10 cellular contexts compared by ENCODE assay signal in the genomic region with DNA sequence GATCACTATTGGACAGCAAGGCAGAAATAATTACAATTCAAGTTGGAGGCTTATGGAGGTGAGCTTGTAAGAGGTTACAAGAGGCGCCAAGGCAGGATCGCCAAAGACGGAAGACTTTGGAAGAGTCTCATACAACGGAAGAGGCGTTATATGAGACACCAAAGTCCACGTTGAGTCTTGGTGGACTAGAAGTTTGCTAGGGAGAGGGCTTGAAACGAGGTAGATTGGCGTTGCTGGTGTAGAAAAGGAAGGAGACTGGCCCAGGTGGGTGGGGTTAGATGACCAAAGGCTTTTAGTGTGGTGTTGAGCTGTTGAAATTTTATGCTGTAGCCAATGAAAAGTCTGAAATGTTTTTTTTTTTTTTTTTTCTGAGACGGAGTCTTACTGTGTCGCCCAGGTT. TPM values are rescaled to one million over a fixed set of nuclear protein-coding genes. Genes with fewer than 3 reads are reported as not detected.
DNase-seq lines count a peak whose midpoint lies in the region; ATAC-seq, FAIRE-seq and TF ChIP-seq lines count a peak whose summit lies in the region.
"Had no signal": no experiment of that assay in that cellular context is flagged by ENCODE, and none has a peak within 500 bp of the region (broad histone marks: within the 10 kb centered on the region; RNA-seq: fewer than 3 reads in every experiment).

No MANE protein-coding gene starts in this region.

- no peak for DNase-seq in Caco-2
- no peak for DNase-seq in dorsolateral prefrontal cortex
- DNase-seq in NCI-H1436 treated with DMSO at 0.1 percent for 48 hours (lab: John Stamatoyannopoulos, UW), result no peak
- no peak for DNase-seq in DMS79 treated with DMSO at 0.1 percent for 48 hours (lab: John Stamatoyannopoulos, UW)
- DNase-seq in GM12892 (ENCODE audit: insufficient read length), result no peak
- DNase-seq: left lung, uterus had no signal

- H3K27ac Mint-ChIP-seq in Caco-2 (ENCODE audit: unreplicated experiment), result no peak overlapping the region

- H3K4me3 Mint-ChIP-seq in Caco-2 (ENCODE audit: unreplicated experiment), result peak overlapping the region; percentile 97

- H3K27me3 Mint-ChIP-seq in Caco-2 (ENCODE audit: insufficient read depth, unreplicated experiment), result no peaks in the 10 kb centered on the region

- no peak for TF ChIP-seq CTCF in Caco-2 (IDR thresholded peaks at IDR 0.05; ENCODE audit: insufficient read depth in 1 of 2, low read depth in 1 of 2, low read length in 1 of 2, severe bottlenecking in 1 of 2, unreplicated experiment in 1 of 2)
- TF ChIP-seq CTCF in KMS-11 (conservative IDR thresholded peaks at IDR 0.05; ENCODE audit: low read depth, low read length), result no peak
- TF ChIP-seq CTCF in dorsolateral prefrontal cortex (IDR thresholded peaks at IDR 0.05 in 54 of 56, conservative IDR thresholded peaks at IDR 0.05 in 2 of 56; ENCODE audit: low read depth in 1 of 56, partially characterized antibody in 56 of 56), result no peak
- no peak for TF ChIP-seq CTCF in neural cell (IDR thresholded peaks at IDR 0.05; ENCODE audit: poor library complexity, severe bottlenecking)

- BruUV-seq in Caco-2 (replicated peaks; lab: Mats Ljungman, UMichigan), result no TSS peak

- H3K9me3 ChIP-seq in Caco-2 (no peaks in the 10 kb centered on the region), neural cell (ENCODE audit: low read length) (no peaks in the 10 kb centered on the region)
- H3K9me3 ChIP-seq: left lung, uterus had no signal

- H3K36me3 Mint-ChIP-seq in Caco-2 (ENCODE audit: insufficient read depth, unreplicated experiment), result peaks cover 49% of the 10 kb centered on the region

- TF ChIP-seq RAD21 in neural cell (conservative IDR thresholded peaks at IDR 0.05), result no peak

- TF ChIP-seq EP300 in neural cell (conservative IDR thresholded peaks at IDR 0.05; ENCODE audit: poor library complexity, severe bottlenecking), result no peak

- H3K4me1 ChIP-seq in Caco-2 (peaks cover 6% of the 10 kb centered on the region), KMS-11 (ENCODE audit: low read depth, poor library complexity, severe bottlenecking) (peaks cover 57% of the 10 kb centered on the region)

- H4K20me1 ChIP-seq in KMS-11 (ENCODE audit: insufficient read depth) (no peaks in the 10 kb centered on the region), neural cell (ENCODE audit: insufficient read depth) (no peaks in the 10 kb centered on the region)

- no peak for TF ChIP-seq POLR2A in GM12892 (IDR thresholded peaks at IDR 0.05; ENCODE audit: low read depth, low read length)

- POLR2A ChIA-PET in Caco-2 (lab: Charles Lee), result interaction anchor here (0.6 to 2.5 kb wide), 4 partner anchors 59 to 845 kb away, joined by 3 to 18 read pairs (median 7); a partner anchor contains a TSS

- H3F3A ChIP-seq in neural cell (ENCODE audit: insufficient read depth, low read length, poor library complexity, severe bottlenecking), result no peaks in the 10 kb centered on the region

- H3K4me3 ChIP-seq in Caco-2 (ENCODE audit: low read depth, low read length), result peak overlapping the region; percentile 85
- no peak overlapping the region for H3K4me3 ChIP-seq in KMS-11 (IDR thresholded peaks at IDR 0.05; ENCODE audit: insufficient read depth, low read depth, low read length)
- peak overlapping the region in 57 of 59 donors; percentile 60 to 100 (median 96) for H3K4me3 ChIP-seq in dorsolateral prefrontal cortex
- H3K4me3 ChIP-seq in neural cell (ENCODE audit: low read length), result peak overlapping the region; percentile 100

- intact Hi-C loops in Caco-2 (cut with micrococcal nuclease; ENCODE audit: unreplicated experiment), result no loop called here
- intact Hi-C loops in dorsolateral prefrontal cortex (cut with DNase I), result no loop called here

- peaks cover 9% of the 10 kb centered on the region for H3K4me1 Mint-ChIP-seq in Caco-2 (ENCODE audit: low read depth, unreplicated experiment)

- H2AFZ ChIP-seq in KMS-11 (ENCODE audit: low read depth), result no peak overlapping the region
- H2AFZ ChIP-seq in neural cell (ENCODE audit: low read depth, low read length), result no peak overlapping the region

- peak overlapping the region; percentile 78; the same call in 1 of the 2 replicates for H3K9ac ChIP-seq in KMS-11
- H3K9ac ChIP-seq in neural cell (ENCODE audit: low read length), result peak overlapping the region; percentile 87

- H3K9me3 Mint-ChIP-seq in Caco-2 (ENCODE audit: unreplicated experiment), result peaks cover 10% of the 10 kb centered on the region

- no peak for FAIRE-seq in GM12892 (lab: Jason Lieb, UNC)

- CTCF ChIA-PET in Caco-2 (lab: Charles Lee), result interaction anchor here (1.0 kb wide), 2 partner anchors 16 to 69 kb away, joined by 6 to 11 read pairs; no protein-coding TSS in a partner anchor

- no peak for ATAC-seq in HG03354 (IDR thresholded peaks at IDR 0.05; ENCODE audit: poor library complexity, severe bottlenecking, unreplicated experiment)

- H3K27ac ChIP-seq in KMS-11, result no peak overlapping the region
- no peak overlapping the region for H3K27ac ChIP-seq in dorsolateral prefrontal cortex
- no peak overlapping the region for H3K27ac ChIP-seq in neural cell (ENCODE audit: low read length)
- H3K27ac ChIP-seq: left lung had no signal

- H3K27me3 ChIP-seq in Caco-2 (replicated peaks; ENCODE audit: control insufficient read depth, insufficient read depth, low read length) (no peaks in the 10 kb centered on the region), KMS-11 (ENCODE audit: insufficient read depth, low read depth) (no peaks in the 10 kb centered on the region), dorsolateral prefrontal cortex (no peaks in the 10 kb centered on the region), neural cell (ENCODE audit: insufficient read depth, low read depth, low read length) (no peaks in the 10 kb centered on the region)
- H3K27me3 ChIP-seq: left lung, uterus had no signal

- H3K9me2 ChIP-seq in neural cell (ENCODE audit: insufficient read depth, low read length), result no peaks in the 10 kb centered on the region

- peaks cover 54% of the 10 kb centered on the region for H3K79me2 ChIP-seq in KMS-11 (ENCODE audit: insufficient read depth, low read depth)
- H3K79me2 ChIP-seq in neural cell (replicated peaks; ENCODE audit: insufficient read depth, low read length), result peaks cover 19% of the 10 kb centered on the region

- H3K36me3 ChIP-seq in Caco-2 (ENCODE audit: control insufficient read depth, insufficient read depth, low read length) (no peaks in the 10 kb centered on the region), KMS-11 (ENCODE audit: insufficient read depth) (0 out of 2 replicates have a peak, but pooled peaks cover 4% of the 10 kb centered on the region), neural cell (ENCODE audit: insufficient read depth, low read length) (no peaks in the 10 kb centered on the region)
- H3K36me3 ChIP-seq: left lung, uterus had no signal

- H3K4me2 ChIP-seq in KMS-11, result peak overlapping the region; percentile 99
- H3K4me2 ChIP-seq in neural cell (ENCODE audit: low read length), result peak overlapping the region; percentile 82

TF ChIP-seq in neural cell, 6 proteins besides CTCF, POLR2A, EP300 and RAD21:
- TF ChIP-seq, protein P1, sequence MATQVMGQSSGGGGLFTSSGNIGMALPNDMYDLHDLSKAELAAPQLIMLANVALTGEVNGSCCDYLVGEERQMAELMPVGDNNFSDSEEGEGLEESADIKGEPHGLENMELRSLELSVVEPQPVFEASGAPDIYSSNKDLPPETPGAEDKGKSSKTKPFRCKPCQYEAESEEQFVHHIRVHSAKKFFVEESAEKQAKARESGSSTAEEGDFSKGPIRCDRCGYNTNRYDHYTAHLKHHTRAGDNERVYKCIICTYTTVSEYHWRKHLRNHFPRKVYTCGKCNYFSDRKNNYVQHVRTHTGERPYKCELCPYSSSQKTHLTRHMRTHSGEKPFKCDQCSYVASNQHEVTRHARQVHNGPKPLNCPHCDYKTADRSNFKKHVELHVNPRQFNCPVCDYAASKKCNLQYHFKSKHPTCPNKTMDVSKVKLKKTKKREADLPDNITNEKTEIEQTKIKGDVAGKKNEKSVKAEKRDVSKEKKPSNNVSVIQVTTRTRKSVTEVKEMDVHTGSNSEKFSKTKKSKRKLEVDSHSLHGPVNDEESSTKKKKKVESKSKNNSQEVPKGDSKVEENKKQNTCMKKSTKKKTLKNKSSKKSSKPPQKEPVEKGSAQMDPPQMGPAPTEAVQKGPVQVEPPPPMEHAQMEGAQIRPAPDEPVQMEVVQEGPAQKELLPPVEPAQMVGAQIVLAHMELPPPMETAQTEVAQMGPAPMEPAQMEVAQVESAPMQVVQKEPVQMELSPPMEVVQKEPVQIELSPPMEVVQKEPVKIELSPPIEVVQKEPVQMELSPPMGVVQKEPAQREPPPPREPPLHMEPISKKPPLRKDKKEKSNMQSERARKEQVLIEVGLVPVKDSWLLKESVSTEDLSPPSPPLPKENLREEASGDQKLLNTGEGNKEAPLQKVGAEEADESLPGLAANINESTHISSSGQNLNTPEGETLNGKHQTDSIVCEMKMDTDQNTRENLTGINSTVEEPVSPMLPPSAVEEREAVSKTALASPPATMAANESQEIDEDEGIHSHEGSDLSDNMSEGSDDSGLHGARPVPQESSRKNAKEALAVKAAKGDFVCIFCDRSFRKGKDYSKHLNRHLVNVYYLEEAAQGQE (IDR thresholded peaks at IDR 0.05; ENCODE audit: borderline replicate concordance), result no peak
- TF ChIP-seq TAF1 (IDR thresholded peaks at IDR 0.05; ENCODE audit: low read depth) (no peak), MXI1 (conservative IDR thresholded peaks at IDR 0.05; ENCODE audit: poor library complexity, severe bottlenecking) (no peak), SMC3 (conservative IDR thresholded peaks at IDR 0.05; ENCODE audit: poor library complexity) (no peak), POLR2AphosphoS5 (IDR thresholded peaks at IDR 0.05) (no peak), EZH2 (IDR thresholded peaks at IDR 0.05; ENCODE audit: borderline replicate concordance, insufficient read depth, low read length, poor library complexity, severe bottlenecking) (no peak)
TF ChIP-seq in neural cell: peak in this region for 0.

RNA-seq across cellular contexts. Expression of a gene that starts 1.4 kb away (rescaled TPM):
- total RNA-seq in Caco-2 (2022) (70.5 and 72.5 TPM in 2 replicates), dorsolateral prefrontal cortex (10 to 100 TPM; 19.7 to 57.3 (median 39.9) TPM)
- 93.3 and 105 TPM in 2 replicates for polyA plus RNA-seq in neural cell
- polyA minus RNA-seq in neural cell, result 141 and 155 TPM in 2 replicates
- 49.6 TPM for polyA plus RNA-seq in GM12892 (2012; ENCODE audit: missing spikeins)

RNA-seq across cellular contexts. Expression of a gene that starts 35.2 kb away (rescaled TPM):
- total RNA-seq in Caco-2 (2022) (710 and 751 TPM in 2 replicates), dorsolateral prefrontal cortex (10 to 100 TPM in 2 of 120 experiments, 1 to 10 TPM in 104, under 1 TPM in 10, not detected in 4; 0.62 to 11.2 (median 1.9) TPM)
- polyA plus RNA-seq in neural cell, result 4.8 and 7.7 TPM in 2 replicates
- 2.7 and 5.3 TPM in 2 replicates for polyA minus RNA-seq in neural cell
- 0.25 TPM for polyA plus RNA-seq in GM12892 (2012; ENCODE audit: missing spikeins)

Comparison
In these comparisons a context has a peak if more than half of its experiments do, and no peak if none do; other contexts are left out.
1. RNA of a gene that starts 35.2 kb away (total RNA-seq): 710 to 751 TPM in Caco-2; 0.62 to 11.2 TPM in dorsolateral prefrontal cortex; every median in the first group is over 10 times any median in the second.